Comparison of ENCODE assay signal across 16 cellular contexts in the genomic region with DNA sequence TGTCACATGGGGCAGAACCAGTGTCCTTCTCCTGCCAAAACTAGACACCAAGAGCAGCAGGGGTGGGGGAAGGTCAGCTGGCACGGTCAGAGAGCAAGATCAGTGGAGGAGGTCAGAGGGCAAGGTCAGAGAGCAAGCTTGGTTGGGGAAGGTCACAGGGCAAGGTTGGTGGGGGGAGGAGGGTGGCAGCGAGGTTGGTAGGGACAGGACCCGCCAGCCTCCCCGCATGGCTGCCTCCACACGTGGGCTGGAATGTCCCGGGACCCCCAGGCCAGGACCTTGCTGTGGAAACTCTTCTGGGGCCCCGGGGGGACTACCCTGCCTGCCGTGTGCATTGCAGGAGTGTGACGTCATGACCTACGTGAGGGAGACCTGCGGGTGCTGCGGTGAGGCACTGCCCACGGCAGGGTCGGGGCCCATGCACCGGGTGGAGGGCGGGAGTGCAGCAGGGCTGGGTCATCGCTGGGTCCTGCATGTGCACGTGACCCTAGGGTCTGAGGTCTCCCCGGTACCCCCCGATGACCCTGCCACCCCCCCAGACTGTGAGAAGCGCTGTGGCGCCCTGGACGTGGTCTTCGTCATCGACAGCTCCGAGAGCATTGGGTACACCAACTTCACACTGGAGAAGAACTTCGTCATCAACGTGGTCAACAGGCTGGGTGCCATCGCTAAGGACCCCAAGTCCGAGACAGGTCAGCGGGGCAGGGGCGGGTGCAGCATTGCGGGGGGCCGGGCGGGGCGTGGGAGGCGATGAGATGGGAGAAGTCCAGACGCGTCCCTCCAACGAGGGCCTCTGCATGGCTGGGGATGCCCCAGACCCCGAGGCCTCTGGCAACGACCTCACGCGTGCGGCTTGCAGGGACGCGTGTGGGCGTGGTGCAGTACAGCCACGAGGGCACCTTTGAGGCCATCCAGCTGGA. TPM values are rescaled to one million over a fixed set of nuclear protein-coding genes. Genes with fewer than 3 reads are reported as not detected.
DNase-seq lines count a peak whose midpoint lies in the region; ATAC-seq, FAIRE-seq and TF ChIP-seq lines count a peak whose summit lies in the region.
"Had no signal": no experiment of that assay in that cellular context is flagged by ENCODE, and none has a peak within 500 bp of the region (broad histone marks: within the 10 kb centered on the region; RNA-seq: fewer than 3 reads in every experiment).

No MANE protein-coding gene starts in this region.

- H3K27ac ChIP-seq in coronary artery, result peak overlapping the region in 1 of 2 donors; percentile 13

- no peaks in the 10 kb centered on the region for H3K4me1 Mint-ChIP-seq in activated naive CD8-positive, alpha-beta T cell treated with anti-CD3 and anti-CD28 coated beads, Interleukin-2, amount 10 ng/mL, durations not matched to agents 7 days and 5 days
- no peaks in the 10 kb centered on the region for H3K4me1 Mint-ChIP-seq in activated naive CD8-positive, alpha-beta T cell treated with anti-CD3 and anti-CD28 coated beads for 36 hours
- H3K4me1 Mint-ChIP-seq in type B pancreatic cell (ENCODE audit: unreplicated experiment), result peaks cover 8% of the 10 kb centered on the region
- H3K4me1 Mint-ChIP-seq: stimulated activated naive B cell treated with anti-CD40 and anti-IgM and Interleukin-4, amounts not matched to agents 10 μg/mL and 1 μg/mL and 100 μg/mL, for 72 hours had no signal

- H3K4me3 ChIP-seq in coronary artery, result no peak overlapping the region
- H3K4me3 ChIP-seq: breast epithelium, GM12878 had no signal

- no peak overlapping the region for H3K4me3 Mint-ChIP-seq in activated naive CD8-positive, alpha-beta T cell treated with anti-CD3 and anti-CD28 coated beads, Interleukin-2, amount 10 ng/mL, durations not matched to agents 7 days and 5 days
- H3K4me3 Mint-ChIP-seq in activated naive CD8-positive, alpha-beta T cell treated with anti-CD3 and anti-CD28 coated beads for 36 hours, result no peak overlapping the region
- no peak overlapping the region for H3K4me3 Mint-ChIP-seq in type B pancreatic cell
- H3K4me3 Mint-ChIP-seq: stimulated activated naive B cell treated with anti-CD40 and anti-IgM and Interleukin-4, amounts not matched to agents 10 μg/mL and 1 μg/mL and 100 μg/mL, for 72 hours had no signal

- POLR2A ChIA-PET in activated naive CD8-positive, alpha-beta T cell treated with anti-CD3 and anti-CD28 coated beads, Interleukin-2, amount 10 ng/mL, durations not matched to agents 7 days and 5 days (lab: Charles Lee), result interaction anchor here (0.6 kb wide), 1 partner anchor 22 kb away, joined by 4 read pairs; no protein-coding TSS in a partner anchor

- no peaks in the 10 kb centered on the region for H3K27me3 Mint-ChIP-seq in activated naive CD8-positive, alpha-beta T cell treated with anti-CD3 and anti-CD28 coated beads, Interleukin-2, amount 10 ng/mL, durations not matched to agents 7 days and 5 days
- no peaks in the 10 kb centered on the region for H3K27me3 Mint-ChIP-seq in activated naive CD8-positive, alpha-beta T cell treated with anti-CD3 and anti-CD28 coated beads for 36 hours
- H3K27me3 Mint-ChIP-seq in type B pancreatic cell, result no peaks in the 10 kb centered on the region

- no peaks in the 10 kb centered on the region for H3K9me3 Mint-ChIP-seq in activated naive CD8-positive, alpha-beta T cell treated with anti-CD3 and anti-CD28 coated beads, Interleukin-2, amount 10 ng/mL, durations not matched to agents 7 days and 5 days
- H3K9me3 Mint-ChIP-seq in activated naive CD8-positive, alpha-beta T cell treated with anti-CD3 and anti-CD28 coated beads for 36 hours, result no peaks in the 10 kb centered on the region
- no peaks in the 10 kb centered on the region for H3K9me3 Mint-ChIP-seq in type B pancreatic cell

- FAIRE-seq in urothelium cell line (lab: Jason Lieb, UNC), result no peak
- FAIRE-seq: GM12878 had no signal

- DNase-seq in activated naive CD8-positive, alpha-beta T cell treated with anti-CD3 and anti-CD28 coated beads, Interleukin-2, amount 10 ng/mL, durations not matched to agents 7 days and 5 days, result peak; percentile 24
- no peak for DNase-seq in activated naive CD8-positive, alpha-beta T cell treated with anti-CD3 and anti-CD28 coated beads for 36 hours
- DNase-seq in coronary artery (ENCODE audit: low spot score) (peak; percentile 70), mesenteric fat pad (ENCODE audit: low spot score) (peak; percentile 85), type B pancreatic cell (ENCODE audit: extremely low spot score, unreplicated experiment) (peak; percentile 66), inferior parietal cortex (ENCODE audit: extremely low spot score) (no peak), urothelium cell line (ENCODE audit: low spot score) (no peak)
- DNase-seq: DMS79 treated with DMSO at 0.1 percent for 48 hours; NCI-H2029 treated with DMSO at 0.1 percent for 48 hours; NCI-H82; stimulated activated CD4-positive, alpha-beta T cell treated with anti-CD3 and anti-CD28 coated beads, Interleukin-4, amount 100 ng/mL, for 1 hour; stimulated activated naive B cell treated with anti-CD40 and anti-IgM and Interleukin-4, amounts not matched to agents 10 μg/mL and 1 μg/mL and 100 μg/mL, for 72 hours had no signal

- no peaks in the 10 kb centered on the region for H3K36me3 Mint-ChIP-seq in activated naive CD8-positive, alpha-beta T cell treated with anti-CD3 and anti-CD28 coated beads, Interleukin-2, amount 10 ng/mL, durations not matched to agents 7 days and 5 days
- H3K36me3 Mint-ChIP-seq in activated naive CD8-positive, alpha-beta T cell treated with anti-CD3 and anti-CD28 coated beads for 36 hours, result no peaks in the 10 kb centered on the region
- peaks cover 3% of the 10 kb centered on the region for H3K36me3 Mint-ChIP-seq in type B pancreatic cell
- H3K36me3 Mint-ChIP-seq: stimulated activated naive B cell treated with anti-CD40 and anti-IgM and Interleukin-4, amounts not matched to agents 10 μg/mL and 1 μg/mL and 100 μg/mL, for 72 hours had no signal

- TF ChIP-seq CTCF in coronary artery (IDR thresholded peaks at IDR 0.05) (no peak), type B pancreatic cell (conservative IDR thresholded peaks at IDR 0.05) (no peak)

- ATAC-seq in activated naive CD8-positive, alpha-beta T cell treated with anti-CD3 and anti-CD28 coated beads, Interleukin-2, amount 10 ng/mL, durations not matched to agents 7 days and 5 days (ENCODE audit: low read depth), result no peak
- no peak for ATAC-seq in HG03045 (IDR thresholded peaks at IDR 0.05; ENCODE audit: unreplicated experiment)
- ATAC-seq: GM12878; stimulated activated naive B cell treated with anti-CD40 and anti-IgM and Interleukin-4, amounts not matched to agents 10 μg/mL and 1 μg/mL and 100 μg/mL, for 72 hours had no signal

- H3K27ac Mint-ChIP-seq in activated naive CD8-positive, alpha-beta T cell treated with anti-CD3 and anti-CD28 coated beads, Interleukin-2, amount 10 ng/mL, durations not matched to agents 7 days and 5 days, result no peak overlapping the region
- no peak overlapping the region for H3K27ac Mint-ChIP-seq in activated naive CD8-positive, alpha-beta T cell treated with anti-CD3 and anti-CD28 coated beads for 36 hours
- H3K27ac Mint-ChIP-seq in type B pancreatic cell, result no peak overlapping the region
- H3K27ac Mint-ChIP-seq: stimulated activated naive B cell treated with anti-CD40 and anti-IgM and Interleukin-4, amounts not matched to agents 10 μg/mL and 1 μg/mL and 100 μg/mL, for 72 hours had no signal

RNA-seq across cellular contexts. Expression of a gene that starts 27.3 kb away (rescaled TPM):
- total RNA-seq in activated naive CD8-positive, alpha-beta T cell treated with anti-CD3 and anti-CD28 coated beads, Interleukin-2, amount 10 ng/mL, durations not matched to agents 7 days and 5 days, result 10 to 100 TPM; 23.8 to 23.9 TPM
- 10 to 100 TPM; 16.0 to 16.5 TPM for total RNA-seq in activated naive CD8-positive, alpha-beta T cell treated with anti-CD3 and anti-CD28 coated beads for 36 hours
- 735 TPM for total RNA-seq in mesenteric fat pad
- total RNA-seq in type B pancreatic cell (ENCODE audit: low replicate concordance), result 23.8 and 114 TPM in 2 replicates

RNA-seq across cellular contexts. Expression of a gene that starts 30.2 kb away (rescaled TPM):
- 1 to 10 TPM in 1 of 2 experiments, under 1 TPM in 1; 0.65 to 1.3 TPM for total RNA-seq in activated naive CD8-positive, alpha-beta T cell treated with anti-CD3 and anti-CD28 coated beads, Interleukin-2, amount 10 ng/mL, durations not matched to agents 7 days and 5 days
- under 1 TPM in 1 of 2 experiments, not detected in 1; 0.43 TPM for total RNA-seq in activated naive CD8-positive, alpha-beta T cell treated with anti-CD3 and anti-CD28 coated beads for 36 hours
- 0.32 TPM for total RNA-seq in mesenteric fat pad
- 26.9 and 45.0 TPM in 2 replicates for total RNA-seq in type B pancreatic cell (ENCODE audit: low replicate concordance)
- total RNA-seq: epithelial cell of proximal tubule had no signal

RNA-seq across cellular contexts. Expression of a gene that starts 59.1 kb away (rescaled TPM):
- 1 to 10 TPM; 7.6 to 8.9 TPM for total RNA-seq in activated naive CD8-positive, alpha-beta T cell treated with anti-CD3 and anti-CD28 coated beads, Interleukin-2, amount 10 ng/mL, durations not matched to agents 7 days and 5 days
- total RNA-seq in activated naive CD8-positive, alpha-beta T cell treated with anti-CD3 and anti-CD28 coated beads for 36 hours, result 1 to 10 TPM; 6.3 to 6.9 TPM
- total RNA-seq in mesenteric fat pad (5.9 TPM), type B pancreatic cell (ENCODE audit: low replicate concordance) (18.5 and 24.7 TPM in 2 replicates)

Comparison
In these comparisons a context has a peak if more than half of its experiments do, and no peak if none do; other contexts are left out.
1. DNase-seq: peak in activated naive CD8-positive, alpha-beta T cell treated with anti-CD3 and anti-CD28 coated beads, Interleukin-2, amount 10 ng/mL, durations not matched to agents 7 days and 5 days (single experiment), coronary artery (single experiment), mesenteric fat pad (single experiment) and type B pancreatic cell (single experiment); none in activated naive CD8-positive, alpha-beta T cell treated with anti-CD3 and anti-CD28 coated beads for 36 hours (single experiment), inferior parietal cortex (single experiment) and urothelium cell line (single experiment).
2. RNA of a gene that starts 30.2 kb away (total RNA-seq): 26.9 to 45.0 TPM in type B pancreatic cell; 0.65 to 1.3 TPM in activated naive CD8-positive, alpha-beta T cell treated with anti-CD3 and anti-CD28 coated beads, Interleukin-2, amount 10 ng/mL, durations not matched to agents 7 days and 5 days, 0.43 TPM in activated naive CD8-positive, alpha-beta T cell treated with anti-CD3 and anti-CD28 coated beads for 36 hours and 0.32 TPM in mesenteric fat pad (single experiment); every median in the first group is over 10 times any median in the second.